Comparison of ENCODE assay signal across 9 cellular contexts in the genomic region with DNA sequence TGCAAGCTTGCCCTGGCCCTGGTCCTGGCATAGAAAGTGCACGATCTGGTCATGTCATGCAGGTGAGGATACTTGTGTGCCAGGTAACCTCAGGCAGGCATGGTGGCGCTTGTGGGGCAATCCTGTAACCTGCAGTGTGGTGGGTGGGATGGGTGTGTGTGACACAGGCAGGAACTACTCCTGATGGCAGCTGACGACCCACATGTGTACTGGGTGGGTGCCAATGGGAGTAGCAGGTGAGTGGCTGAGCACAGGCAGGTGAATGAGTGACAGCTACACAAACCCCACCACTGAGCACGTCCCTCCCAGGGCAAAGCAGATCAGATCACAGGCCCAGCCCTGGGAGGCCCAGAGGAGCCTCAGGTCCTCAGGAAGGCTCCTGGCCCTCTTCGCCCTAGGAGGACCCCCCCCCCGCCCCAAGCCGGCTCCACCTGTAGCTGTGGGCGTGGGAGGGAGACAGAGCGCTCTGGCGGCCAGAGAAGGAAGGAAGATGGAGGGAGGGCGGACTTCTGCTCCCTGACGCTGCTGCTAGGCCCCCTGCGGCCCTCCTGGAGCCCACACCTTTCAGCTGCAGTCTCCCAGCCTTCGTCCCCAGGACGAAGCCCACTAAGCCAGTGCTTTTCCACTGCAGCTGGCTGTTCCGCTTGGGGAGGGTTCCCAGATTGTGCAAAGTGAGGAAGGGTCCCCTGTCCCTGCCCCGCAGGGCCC. TPM values are rescaled to one million over a fixed set of nuclear protein-coding genes. Genes with fewer than 3 reads are reported as not detected.
DNase-seq lines count a peak whose midpoint lies in the region; ATAC-seq, FAIRE-seq and TF ChIP-seq lines count a peak whose summit lies in the region.
"Had no signal": no experiment of that assay in that cellular context is flagged by ENCODE, and none has a peak within 500 bp of the region (broad histone marks: within the 10 kb centered on the region; RNA-seq: fewer than 3 reads in every experiment).

No MANE protein-coding gene starts in this region.

- POLR2A ChIA-PET in GM10248 (lab: Yijun Ruan, JAX) = no interaction called here

- H3K27me3 ChIP-seq in sigmoid colon = no peaks in the 10 kb centered on the region

- TF ChIP-seq EP300 in sigmoid colon (IDR thresholded peaks at IDR 0.05) = no peak

- DNase-seq in GM10248 (ENCODE audit: extremely low spot score) = peak; percentile 35
- DNase-seq in RPMI8226 = peak; percentile 4
- no peak for DNase-seq in foreskin fibroblast
- no peak for DNase-seq in sigmoid colon
- no peak for DNase-seq in NCI-H1048 (lab: John Stamatoyannopoulos, UW)
- DNase-seq in stimulated activated CD4-positive, alpha-beta T cell treated with anti-CD3 and anti-CD28 coated beads, Interleukin-1b, Interleukin-23, amount 100 ng/mL, for 48 hours = no peak
- DNase-seq in GM12891 (ENCODE audit: insufficient read length, low spot score) = no peak

- CTCF ChIA-PET in GM10248 (lab: Yijun Ruan, JAX) = interaction anchor here (1.3 to 2.0 kb wide), 2 partner anchors 14 to 39 kb away, joined by 3 to 6 read pairs; no protein-coding TSS in a partner anchor

- no peak for FAIRE-seq in GM12891 (lab: Jason Lieb, UNC)

- WGBS in sigmoid colon, 2 donors = 34 to 36% methylated on average over 17 of the region's 17 CpGs

- TF ChIP-seq POLR2A in sigmoid colon (IDR thresholded peaks at IDR 0.05) (no peak), GM12891 (IDR thresholded peaks at IDR 0.05; ENCODE audit: low read depth, low read length) (no peak)

- TF ChIP-seq CTCF in GM10248 (IDR thresholded peaks at IDR 0.05; ENCODE audit: control extremely low read depth, extremely low read depth, low read depth, missing control alignments) = no peak
- TF ChIP-seq CTCF in foreskin fibroblast (IDR thresholded peaks at IDR 0.05; ENCODE audit: low read depth, low read length) = no peak
- no peak for TF ChIP-seq CTCF in sigmoid colon (IDR thresholded peaks at IDR 0.05)

- peaks cover 0 to 25% (median 9%) of the 10 kb centered on the region in 4 donors for H3K36me3 ChIP-seq in sigmoid colon

- peak overlapping the region; percentile 93 to 99 (median 96) for H3K27ac ChIP-seq in sigmoid colon

- ATAC-seq in HG03354 (IDR thresholded peaks at IDR 0.05; ENCODE audit: poor library complexity, severe bottlenecking, unreplicated experiment) = no peak

- peaks cover 0 to 4% (median under 1%) of the 10 kb centered on the region in 4 donors for H3K9me3 ChIP-seq in sigmoid colon

- intact Hi-C loops in sigmoid colon (cut with DNase I) = loop anchor here (1.0 kb wide), 1 partner anchor 55 kb away; a partner anchor contains a TSS

- H3K4me3 ChIP-seq in foreskin fibroblast (ENCODE audit: low read depth in 1 of 2, low read length in 2 of 2) (peak overlapping the region; percentile 73 to 88), sigmoid colon (peak overlapping the region; percentile 68 to 90 (median 77))

- peaks cover 0 to 30% (median 26%) of the 10 kb centered on the region in 4 donors for H3K4me1 ChIP-seq in sigmoid colon

TF ChIP-seq in GM12891, 5 proteins besides CTCF, POLR2A, EP300 and RAD21:
- no peak for TF ChIP-seq SPI1 (IDR thresholded peaks at IDR 0.05; ENCODE audit: low read depth, low read length)
- no peak for TF ChIP-seq POU2F2 (IDR thresholded peaks at IDR 0.05; ENCODE audit: low read depth, low read length)
- TF ChIP-seq POLR2AphosphoS5 (IDR thresholded peaks at IDR 0.05; ENCODE audit: low read depth, low read length) = no peak
- no peak for TF ChIP-seq TAF1 (IDR thresholded peaks at IDR 0.05; ENCODE audit: low read depth, low read length)
- TF ChIP-seq PAX5 (IDR thresholded peaks at IDR 0.05; ENCODE audit: insufficient read depth, low read length, severe bottlenecking) = no peak
TF ChIP-seq in GM12891: peak in this region for 0.

RNA-seq across cellular contexts. Expression of a gene that starts 1.3 kb away (rescaled TPM):
- 10 to 100 TPM; 26.6 to 52.3 (median 42.4) TPM for total RNA-seq in sigmoid colon
- 1 to 10 TPM; 4.4 to 8.3 (median 5.4) TPM for polyA plus RNA-seq in sigmoid colon
- polyA plus RNA-seq in GM12891 (2012; ENCODE audit: low read depth, missing spikeins) = 4.4 TPM

RNA-seq across cellular contexts. Expression of a gene that starts 40.3 kb away (rescaled TPM):
- 10 to 100 TPM in 1 of 4 donors, 1 to 10 TPM in 3; 7.1 to 11.9 (median 7.3) TPM for total RNA-seq in sigmoid colon
- polyA plus RNA-seq in sigmoid colon = 1 to 10 TPM in 2 of 3 donors, under 1 TPM in 1; 0.46 to 5.4 (median 4.2) TPM
- polyA plus RNA-seq in GM12891 (2012; ENCODE audit: low read depth, missing spikeins) = 2.2 TPM

RNA-seq across cellular contexts. Expression of a gene that starts 55.2 kb away (rescaled TPM):
- 10 to 100 TPM; 22.7 to 40.6 (median 37.0) TPM for total RNA-seq in sigmoid colon
- polyA plus RNA-seq in sigmoid colon = 10 to 100 TPM in 1 of 3 donors, 1 to 10 TPM in 2; 7.4 to 12.8 (median 9.6) TPM
- polyA plus RNA-seq in GM12891 (2012; ENCODE audit: low read depth, missing spikeins) = 12.2 TPM

RNA-seq across cellular contexts. Expression of a gene that starts 55.7 kb away (rescaled TPM):
- 1 to 10 TPM in 2 of 4 donors, under 1 TPM in 2; 0.49 to 1.7 (median 1.1) TPM for total RNA-seq in sigmoid colon
- under 1 TPM in 1 of 3 donors, not detected in 2; 0.71 TPM for polyA plus RNA-seq in sigmoid colon
- 0.03 TPM for polyA plus RNA-seq in GM12891 (2012; ENCODE audit: low read depth, missing spikeins)
- total RNA-seq: LHCN-M2 had no signal

Comparison
In these comparisons a context has a peak if more than half of its experiments do, and no peak if none do; other contexts are left out.
1. DNase-seq: peak in GM10248 (single experiment) and RPMI8226 (single experiment); none in foreskin fibroblast (0 of 2), sigmoid colon (single experiment), NCI-H1048 (single experiment), stimulated activated CD4-positive, alpha-beta T cell treated with anti-CD3 and anti-CD28 coated beads, Interleukin-1b, Interleukin-23, amount 100 ng/mL, for 48 hours (single experiment) and GM12891 (single experiment).